Comparison of ENCODE assay signal across 1 cellular context in genomic region chr16:71894229-71894920, GRCh38.
TF ChIP-seq lines count a peak whose summit lies in the region.

No MANE protein-coding gene starts in this region.

TF ChIP-seq in IMR-90, 13 proteins besides CTCF, POLR2A, EP300 and RAD21 (continued from another document):
- no peak for TF ChIP-seq MAFK (IDR thresholded peaks at IDR 0.05; ENCODE audit: low read depth, low read length)
- no peak for TF ChIP-seq MAZ (IDR thresholded peaks at IDR 0.05; ENCODE audit: borderline replicate concordance, low read depth, low read length)
- TF ChIP-seq FOS (IDR thresholded peaks at IDR 0.05; ENCODE audit: low read depth, low read length): no peak
- TF ChIP-seq CHD1 (IDR thresholded peaks at IDR 0.05; ENCODE audit: low read depth, low read length): 0 out of 2 replicates have a peak, but pooled peaks have one; percentile 33
